ENCODE assay signal across 15 cellular contexts in the genomic region with DNA sequence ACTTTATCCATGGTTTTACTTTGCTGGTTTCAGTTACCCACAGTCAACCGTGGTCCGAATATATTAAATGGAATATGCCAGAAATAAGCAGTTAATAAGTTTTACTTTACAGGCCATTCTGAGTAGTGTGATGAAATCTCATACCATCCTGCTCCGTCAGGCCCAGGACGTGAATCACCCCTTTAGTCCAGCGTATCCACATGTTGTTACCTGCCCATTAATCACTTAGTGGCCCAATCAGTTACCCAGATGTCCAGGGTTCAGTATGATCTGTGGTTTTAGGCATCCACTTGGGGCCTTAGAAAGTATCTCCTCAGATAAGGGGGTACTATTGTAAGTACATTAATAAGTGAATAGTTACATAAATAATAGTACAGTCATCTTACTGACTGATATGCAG.
DNase-seq lines count a peak whose midpoint lies in the region; TF ChIP-seq lines count a peak whose summit lies in the region.
"Had no signal": no experiment of that assay in that cellular context is flagged by ENCODE, and none has a peak within 500 bp of the region (broad histone marks: within the 10 kb centered on the region; RNA-seq: fewer than 3 reads in every experiment).

No MANE protein-coding gene starts in this region.

- H3K36me3 ChIP-seq in PC-9 (ENCODE audit: low read depth) (no peaks in the 10 kb centered on the region), osteoblast (ENCODE audit: insufficient read depth, low read length) (no peaks in the 10 kb centered on the region), neuronal stem cell (replicated peaks in 1 of 2; ENCODE audit: control insufficient read depth in 2 of 2, insufficient read depth in 2 of 2, low read length in 2 of 2) (peaks cover 2 to 5% of the 10 kb centered on the region in 2 donors), transverse colon (peaks cover 0 to 3% (median 0%) of the 10 kb centered on the region in 4 donors)
- H3K36me3 ChIP-seq: uterus had no signal

- no peak overlapping the region for H2BK5ac ChIP-seq in neuronal stem cell (ENCODE audit: low read length)

- H3K27ac ChIP-seq in PC-9 (peak overlapping the region; percentile 58), epithelial cell of prostate (peak overlapping the region; percentile 92), osteoblast (ENCODE audit: low read depth, low read length) (peak overlapping the region; percentile 31), neuronal stem cell (replicated peaks; ENCODE audit: low read length) (no peak overlapping the region), transverse colon (no peak overlapping the region)
- H3K27ac ChIP-seq: uterus had no signal

- DNase-seq in Caki2 (ENCODE audit: low read depth): peak; percentile 16
- DNase-seq in PC-9: peak; percentile 28 to 73
- DNase-seq in epithelial cell of prostate (ENCODE audit: low read depth, low spot score): peak; percentile 89
- peak; percentile 84 for DNase-seq in osteoblast (ENCODE audit: insufficient read length, low spot score, missing footprints)
- DNase-seq in NOMO-1 treated with DMSO at 0.1 percent for 48 hours (lab: John Stamatoyannopoulos, UW; ENCODE audit: unreplicated experiment): no peak
- DNase-seq in activated T-cell treated with anti-CD3 and anti-CD28 coated beads for 4 hours: no peak
- DNase-seq in neuronal stem cell (ENCODE audit: low spot score): no peak
- DNase-seq in transverse colon: no peak
- DNase-seq: CD8-positive, alpha-beta memory T cell; effector memory CD8-positive, alpha-beta T cell; Karpas-422; naive thymus-derived CD4-positive, alpha-beta T cell; OCI-M1; uterus had no signal

- intact Hi-C loops in PC-9 (cut with micrococcal nuclease; ENCODE audit: unreplicated experiment): no loop called here
- intact Hi-C loops in transverse colon (cut with DNase I; ENCODE audit: low total_unique reads): no loop called here

- no peaks in the 10 kb centered on the region for H3K9me3 ChIP-seq in PC-9 (ENCODE audit: insufficient read depth, low read depth)
- no peaks in the 10 kb centered on the region for H3K9me3 ChIP-seq in osteoblast (ENCODE audit: low read depth, low read length)
- no peaks in the 10 kb centered on the region for H3K9me3 ChIP-seq in neuronal stem cell (replicated peaks in 1 of 2; ENCODE audit: control insufficient read depth in 2 of 2, insufficient read depth in 1 of 2, low read depth in 1 of 2, low read length in 2 of 2)
- no peaks in the 10 kb centered on the region for H3K9me3 ChIP-seq in transverse colon
- H3K9me3 ChIP-seq: uterus had no signal

- no peak overlapping the region for H2BK12ac ChIP-seq in neuronal stem cell (ENCODE audit: low read length)

- BruUV-seq in PC-9 (replicated peaks; lab: Mats Ljungman, UMichigan): no TSS peak

- POLR2A ChIA-PET in PC-9 (lab: Charles Lee; ENCODE audit: unreplicated experiment): no interaction called here

- TF ChIP-seq CTCF in PC-9 (conservative IDR thresholded peaks at IDR 0.05) (no peak), osteoblast (IDR thresholded peaks at IDR 0.05; ENCODE audit: extremely low read depth, low read depth, low read length) (no peak), transverse colon (IDR thresholded peaks at IDR 0.05) (no peak)

- H3K4me3 ChIP-seq in PC-9 (no peak overlapping the region), osteoblast (ENCODE audit: insufficient read depth, low read length) (no peak overlapping the region), neuronal stem cell (ENCODE audit: low read length in 2 of 2) (no peak overlapping the region), transverse colon (no peak overlapping the region)
- H3K4me3 ChIP-seq: GM23338, uterus had no signal

- H4K8ac ChIP-seq in neuronal stem cell (ENCODE audit: low read depth, low read length): no peak overlapping the region

- in situ Hi-C loops in Caki2 (cut with HindIII; ENCODE audit: low pct_unique_long_range_greater_than_20kb, low sequenced_read_pairs): no loop called here
- in situ Hi-C loops in transverse colon (cut with MboI; ENCODE audit: low pct_ligation_motif_present in 1 of 4, low pct_unique_long_range_greater_than_20kb in 1 of 4, low sequenced_read_pairs in 3 of 4): no loop called here

- H2AFZ ChIP-seq in PC-9: no peak overlapping the region
- H2AFZ ChIP-seq in osteoblast (ENCODE audit: low read length): no peak overlapping the region
- no peak overlapping the region for H2AFZ ChIP-seq in neuronal stem cell (ENCODE audit: low read length)
- H2AFZ ChIP-seq: GM23338 had no signal

- no peak overlapping the region for H3K18ac ChIP-seq in neuronal stem cell (ENCODE audit: low read length)

- H3K79me2 ChIP-seq in PC-9 (ENCODE audit: low read depth) (no peaks in the 10 kb centered on the region), osteoblast (ENCODE audit: insufficient read depth, low read length) (no peaks in the 10 kb centered on the region)

- no peaks in the 10 kb centered on the region for H3K79me1 ChIP-seq in neuronal stem cell (ENCODE audit: low read depth, low read length)

- H3F3A ChIP-seq in PC-9 (ENCODE audit: insufficient read depth, low read depth): peaks cover 3% of the 10 kb centered on the region; the same call in 1 of the 2 replicates

- H2AK5ac ChIP-seq in neuronal stem cell (ENCODE audit: low read depth, low read length): no peak overlapping the region

- no peak overlapping the region for H3K9ac ChIP-seq in neuronal stem cell (ENCODE audit: low read depth, low read length, poor library complexity)

- no peak overlapping the region for H4K91ac ChIP-seq in neuronal stem cell (ENCODE audit: low read depth, low read length, poor library complexity)

- no peak overlapping the region for H2BK15ac ChIP-seq in neuronal stem cell (ENCODE audit: low read length)

- H3K4ac ChIP-seq in neuronal stem cell (ENCODE audit: low read length): no peak overlapping the region

- H3K9me2 ChIP-seq in PC-9 (ENCODE audit: insufficient read depth): no peaks in the 10 kb centered on the region

- H3K23ac ChIP-seq in neuronal stem cell (ENCODE audit: low read depth, low read length, poor library complexity): no peak overlapping the region

- H3K14ac ChIP-seq in neuronal stem cell (ENCODE audit: low read length): no peak overlapping the region

- no peak overlapping the region for H2BK120ac ChIP-seq in neuronal stem cell (ENCODE audit: low read depth, low read length)

- WGBS in neuronal stem cell (ENCODE audit: extremely low coverage in 2 of 2, insufficient read length in 2 of 2, insufficient replicate concordance in 1 of 2), 2 donors: no CpG with 5 or more reads among the region's 5 CpGs
- WGBS in transverse colon (ENCODE audit: low coverage in 1 of 2), 2 donors: 96 to 97% methylated on average over 5 of the region's 5 CpGs

- H4K20me1 ChIP-seq in PC-9 (ENCODE audit: insufficient read depth) (no peaks in the 10 kb centered on the region), osteoblast (ENCODE audit: insufficient read depth, low read length) (no peaks in the 10 kb centered on the region)

- H3K4me1 ChIP-seq in PC-9 (replicated peaks; ENCODE audit: insufficient read depth) (peaks cover 10% of the 10 kb centered on the region), osteoblast (ENCODE audit: insufficient read depth, low read length) (peaks cover 5% of the 10 kb centered on the region), neuronal stem cell (ENCODE audit: control insufficient read depth in 2 of 2, insufficient read depth in 1 of 2, low read depth in 1 of 2, low read length in 2 of 2) (no peaks in the 10 kb centered on the region), transverse colon (no peaks in the 10 kb centered on the region)
- H3K4me1 ChIP-seq: uterus had no signal

- H3K4me2 ChIP-seq in PC-9: peak overlapping the region; percentile 45
- H3K4me2 ChIP-seq in osteoblast (ENCODE audit: insufficient read depth, low read length): no peak overlapping the region
- H3K4me2 ChIP-seq in neuronal stem cell (ENCODE audit: insufficient read depth, low read length, poor library complexity, severe bottlenecking): no peak overlapping the region
- H3K4me2 ChIP-seq: GM23338 had no signal

- no peak for TF ChIP-seq EP300 in transverse colon (IDR thresholded peaks at IDR 0.05; ENCODE audit: low read depth)

- CTCF ChIA-PET in PC-9 (lab: Charles Lee): no interaction called here

- TF ChIP-seq POLR2A in transverse colon (IDR thresholded peaks at IDR 0.05): no peak

- H3K27me3 ChIP-seq in PC-9 (ENCODE audit: insufficient read depth, low read depth) (no peaks in the 10 kb centered on the region), osteoblast (ENCODE audit: insufficient read depth, low read length) (no peaks in the 10 kb centered on the region), neuronal stem cell (ENCODE audit: control insufficient read depth in 3 of 3, insufficient read depth in 3 of 3, low read depth in 1 of 3, low read length in 3 of 3) (no peaks in the 10 kb centered on the region), transverse colon (no peaks in the 10 kb centered on the region)
- H3K27me3 ChIP-seq: uterus had no signal

Comparison
In these comparisons a context has a peak if more than half of its experiments do, and no peak if none do; other contexts are left out.
1. DNase-seq: peak in Caki2 (single experiment), PC-9 (2 of 2), epithelial cell of prostate (single experiment) and osteoblast (single experiment); none in NOMO-1 treated with DMSO at 0.1 percent for 48 hours (single experiment), activated T-cell treated with anti-CD3 and anti-CD28 coated beads for 4 hours (single experiment), neuronal stem cell (single experiment) and transverse colon (single experiment).
2. H3K27ac ChIP-seq: peak in PC-9 (single experiment), epithelial cell of prostate (single experiment) and osteoblast (single experiment); none in neuronal stem cell (single experiment) and transverse colon (0 of 4).